ENCODE assay signal across 20 cellular contexts in genomic region chrX:39551748-39552147, GRCh38.
"Had no signal": no experiment of that assay in that cellular context is flagged by ENCODE, and none has a peak within 500 bp of the region (broad histone marks: within the 10 kb centered on the region; RNA-seq: fewer than 3 reads in every experiment).

No MANE protein-coding gene starts in this region.

- H3K27ac Mint-ChIP-seq: activated naive CD4-positive, alpha-beta T cell treated with anti-CD3 and anti-CD28 coated beads for 36 hours; activated T-helper 2 cell treated with anti-CD3 and anti-CD28 coated beads, Interferon-gamma antibody, Interleukin-2, Interleukin-4, amounts not matched to agents 10 μg/mL and 5 μg/mL and 100 μg/mL, durations not matched to agents 14 hours and 24 hours and 36 hours; naive thymus-derived CD8-positive, alpha-beta T cell had no signal

- H3K9me3 ChIP-seq: adrenal gland, prostate gland, testis, upper lobe of left lung had no signal

- H3K27me3 ChIP-seq: cardiac muscle cell, right atrium auricular region, testis, upper lobe of left lung had no signal

- H3K4me3 Mint-ChIP-seq: activated naive CD4-positive, alpha-beta T cell treated with anti-CD3 and anti-CD28 coated beads for 36 hours; naive thymus-derived CD8-positive, alpha-beta T cell had no signal

- ATAC-seq: left cardiac atrium; naive thymus-derived CD8-positive, alpha-beta T cell had no signal

- FAIRE-seq: endothelial cell of umbilical vein had no signal

- H3K4me1 Mint-ChIP-seq: naive thymus-derived CD8-positive, alpha-beta T cell had no signal

- H3K4me3 ChIP-seq: adrenal gland, cardiac muscle cell, prostate gland, right atrium auricular region, SK-N-MC, testis, upper lobe of left lung had no signal

- H3K36me3 ChIP-seq: adrenal gland, cardiac muscle cell, prostate gland, right atrium auricular region, upper lobe of left lung had no signal

- H3K27ac ChIP-seq: adrenal gland, cardiac muscle cell, prostate gland, right atrium auricular region, SK-N-MC, testis, upper lobe of left lung had no signal

- H3K4me1 ChIP-seq: adrenal gland, prostate gland, right atrium auricular region, testis, upper lobe of left lung had no signal

- DNase-seq: activated CD4-positive, alpha-beta T cell treated with anti-CD3 and anti-CD28 coated beads, Interleukin-2, amount 50 U/mL, for 4 hours; activated CD4-positive, CD25-positive, alpha-beta regulatory T cell treated with anti-CD3 and anti-CD28 coated beads, Interleukin-2, amount 50 U/mL, for 72 hours; activated naive CD4-positive, alpha-beta T cell treated with anti-CD3 and anti-CD28 coated beads for 36 hours; activated T-cell treated with anti-CD3 and anti-CD28 coated beads for 4 hours; adrenal gland; dermis blood vessel endothelial cell; effector memory CD4-positive, alpha-beta T cell; foreskin fibroblast; left cardiac atrium; mesenchymal stem cell; naive thymus-derived CD8-positive, alpha-beta T cell; stimulated activated CD4-positive, alpha-beta T cell treated with anti-CD3 and anti-CD28 coated beads, Interleukin-2, amount 100 ng/mL, for 24 hours; testis; upper lobe of left lung had no signal
